Comparison of ENCODE assay signal across 11 cellular contexts in the genomic region with DNA sequence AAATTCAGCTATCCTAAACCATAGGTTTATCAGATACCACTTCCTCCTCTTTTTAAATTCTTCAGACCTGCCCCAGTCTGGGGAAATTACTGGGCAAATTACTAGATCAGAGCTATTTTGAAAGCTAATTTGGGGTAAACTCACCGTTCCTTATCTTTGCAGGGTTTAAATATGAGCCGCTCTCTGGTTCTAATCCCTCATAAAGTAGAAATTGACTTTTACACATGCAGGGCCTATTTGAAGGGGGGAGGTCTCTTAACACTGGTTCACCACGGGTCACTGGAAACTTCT. TPM values are rescaled to one million over a fixed set of nuclear protein-coding genes. Genes with fewer than 3 reads are reported as not detected.
DNase-seq lines count a peak whose midpoint lies in the region; ATAC-seq, FAIRE-seq and TF ChIP-seq lines count a peak whose summit lies in the region.
"Had no signal": no experiment of that assay in that cellular context is flagged by ENCODE, and none has a peak within 500 bp of the region (broad histone marks: within the 10 kb centered on the region; RNA-seq: fewer than 3 reads in every experiment).

No MANE protein-coding gene starts in this region.

- in situ Hi-C loops in transverse colon (cut with MboI; ENCODE audit: low pct_ligation_motif_present in 1 of 4, low pct_unique_long_range_greater_than_20kb in 1 of 4, low sequenced_read_pairs in 3 of 4), result loop anchor here in 2 of 4 donors (25.0 kb wide), 2 partner anchors 224 to 1599 kb away; no protein-coding TSS in a partner anchor

- H3K9me3 ChIP-seq in muscle layer of colon (ENCODE audit: low read length) (no peaks in the 10 kb centered on the region), transverse colon (no peaks in the 10 kb centered on the region)
- H3K9me3 ChIP-seq: gastrocnemius medialis had no signal

- H3K4me3 Mint-ChIP-seq in activated naive CD4-positive, alpha-beta T cell treated with anti-CD3 and anti-CD28 coated beads, Interleukin-2, amount 50 U/mL, for 24 hours, result peak overlapping the region; percentile 15

- H3K36me3 ChIP-seq in muscle layer of colon (ENCODE audit: insufficient read depth, low read length), result no peaks in the 10 kb centered on the region
- H3K36me3 ChIP-seq in transverse colon, result no peaks in the 10 kb centered on the region
- H3K36me3 ChIP-seq: gastrocnemius medialis had no signal

- FAIRE-seq in RCC 7860 (lab: Jason Lieb, UNC), result no peak

- H3K9me3 Mint-ChIP-seq in activated naive CD4-positive, alpha-beta T cell treated with anti-CD3 and anti-CD28 coated beads, Interleukin-2, amount 50 U/mL, for 24 hours, result peaks cover 34% of the 10 kb centered on the region
- peaks cover 5 to 22% of the 10 kb centered on the region in 2 donors for H3K9me3 Mint-ChIP-seq in activated naive CD4-positive, alpha-beta T cell treated with anti-CD3 and anti-CD28 coated beads, Interleukin-2, amount 50 U/mL, for 72 hours

- H3K4me3 ChIP-seq in coronary artery (peak overlapping the region; percentile 69), muscle layer of colon (ENCODE audit: low read depth in 1 of 2, low read length in 2 of 2) (peak overlapping the region; percentile 36 to 69), transverse colon (peak overlapping the region in 1 of 4 donors; percentile 36)

- no peak for ATAC-seq in activated naive CD4-positive, alpha-beta T cell treated with anti-CD3 and anti-CD28 coated beads, Interleukin-2, amount 50 U/mL, for 72 hours
- no peak for ATAC-seq in foreskin keratinocyte
- no peak for ATAC-seq in GM18519 (IDR thresholded peaks at IDR 0.05; ENCODE audit: low FRiP score, unreplicated experiment)
- ATAC-seq: activated T-cell treated with anti-CD3 and anti-CD28 coated beads, Interleukin-2, amount 50 U/mL, for 4 hours; gastrocnemius medialis had no signal

- TF ChIP-seq POLR2A in transverse colon (IDR thresholded peaks at IDR 0.05), result no peak

- H3K9ac ChIP-seq in muscle layer of colon (ENCODE audit: low read length), result peak overlapping the region; percentile 88

- WGBS in transverse colon (ENCODE audit: low coverage in 1 of 2), 2 donors, result 37 to 59% methylated on average over 3 of the region's 3 CpGs

- H3K27me3 Mint-ChIP-seq in activated naive CD4-positive, alpha-beta T cell treated with anti-CD3 and anti-CD28 coated beads, Interleukin-2, amount 50 U/mL, for 24 hours, result peaks cover 67% of the 10 kb centered on the region

- DNase-seq in activated naive CD4-positive, alpha-beta T cell treated with anti-CD3 and anti-CD28 coated beads, Interleukin-2, amount 50 U/mL, for 72 hours (ENCODE audit: low spot score in 2 of 2), result no peak
- DNase-seq in coronary artery (ENCODE audit: low spot score) (no peak), transverse colon (no peak), foreskin keratinocyte (no peak), RCC 7860 (ENCODE audit: low spot score) (no peak)
- DNase-seq: activated T-cell treated with anti-CD3 and anti-CD28 coated beads, Interleukin-2, amount 50 U/mL, for 4 hours; gastrocnemius medialis; NCI-H510A had no signal

- TF ChIP-seq CTCF in coronary artery (IDR thresholded peaks at IDR 0.05), result no peak
- TF ChIP-seq CTCF in transverse colon (IDR thresholded peaks at IDR 0.05), result no peak
- TF ChIP-seq CTCF in foreskin keratinocyte (conservative IDR thresholded peaks at IDR 0.05), result no peak

- H3K36me3 Mint-ChIP-seq in activated naive CD4-positive, alpha-beta T cell treated with anti-CD3 and anti-CD28 coated beads, Interleukin-2, amount 50 U/mL, for 24 hours, result peaks cover 2% of the 10 kb centered on the region
- peaks cover 43 to 59% of the 10 kb centered on the region in 2 donors for H3K36me3 Mint-ChIP-seq in activated naive CD4-positive, alpha-beta T cell treated with anti-CD3 and anti-CD28 coated beads, Interleukin-2, amount 50 U/mL, for 72 hours

- H3K27ac Mint-ChIP-seq in activated naive CD4-positive, alpha-beta T cell treated with anti-CD3 and anti-CD28 coated beads, Interleukin-2, amount 50 U/mL, for 24 hours, result no peak overlapping the region
- H3K27ac Mint-ChIP-seq in activated naive CD4-positive, alpha-beta T cell treated with anti-CD3 and anti-CD28 coated beads, Interleukin-2, amount 50 U/mL, for 72 hours, result no peak overlapping the region

- H3K27ac ChIP-seq in coronary artery, result peak overlapping the region; percentile 80 to 82
- H3K27ac ChIP-seq in muscle layer of colon (ENCODE audit: low read depth, low read length), result peak overlapping the region; percentile 97
- H3K27ac ChIP-seq in transverse colon, result peak overlapping the region; percentile 82 to 98 (median 90)
- no peak overlapping the region for H3K27ac ChIP-seq in foreskin keratinocyte
- H3K27ac ChIP-seq: gastrocnemius medialis had no signal

- no peaks in the 10 kb centered on the region for H3K27me3 ChIP-seq in muscle layer of colon (ENCODE audit: control insufficient read depth in 1 of 2, insufficient read depth in 2 of 2, low read length in 2 of 2)
- peaks cover 78% of the 10 kb centered on the region for H3K27me3 ChIP-seq in transverse colon
- H3K27me3 ChIP-seq in foreskin keratinocyte, result peaks cover 64% of the 10 kb centered on the region

- H3K4me1 Mint-ChIP-seq in activated naive CD4-positive, alpha-beta T cell treated with anti-CD3 and anti-CD28 coated beads, Interleukin-2, amount 50 U/mL, for 24 hours, result peaks cover 15% of the 10 kb centered on the region

- H3K4me1 ChIP-seq in muscle layer of colon (ENCODE audit: insufficient read depth, low read length) (peaks cover 33% of the 10 kb centered on the region), transverse colon (peaks cover 0 to 15% (median 2%) of the 10 kb centered on the region in 4 donors), foreskin keratinocyte (peaks cover 6% of the 10 kb centered on the region)

- no peak for TF ChIP-seq EP300 in transverse colon (IDR thresholded peaks at IDR 0.05; ENCODE audit: low read depth)

- intact Hi-C loops in transverse colon (cut with DNase I; ENCODE audit: low total_unique reads), result no loop called here

RNA-seq across cellular contexts. Expression of gene MEIS2, which starts 11.0 kb away (rescaled TPM):
- total RNA-seq in activated naive CD4-positive, alpha-beta T cell treated with anti-CD3 and anti-CD28 coated beads, Interleukin-2, amount 50 U/mL, for 72 hours, result under 1 TPM in 1 of 2 donors, not detected in 1; 0.16 TPM
- total RNA-seq in transverse colon (10 to 100 TPM; 16.5 to 43.4 (median 32.7) TPM), foreskin keratinocyte (12.6 and 14.9 TPM in 2 replicates)
- 3.8 and 5.5 TPM in 2 replicates for polyA plus RNA-seq in foreskin keratinocyte

Comparison
In these comparisons a context has a peak if more than half of its experiments do, and no peak if none do; other contexts are left out.
1. RNA of gene MEIS2, which starts 11.0 kb away (total RNA-seq): 16.5 to 43.4 TPM in transverse colon and 12.6 to 14.9 TPM in foreskin keratinocyte; 0.16 TPM in activated naive CD4-positive, alpha-beta T cell treated with anti-CD3 and anti-CD28 coated beads, Interleukin-2, amount 50 U/mL, for 72 hours; every median in the first group is over 10 times any median in the second.